ENCODE assay signal across 19 cellular contexts in genomic region chr6:164122109-164122508, GRCh38.
DNase-seq lines count a peak whose midpoint lies in the region; ATAC-seq, FAIRE-seq and TF ChIP-seq lines count a peak whose summit lies in the region.
"Had no signal": no experiment of that assay in that cellular context is flagged by ENCODE, and none has a peak within 500 bp of the region (broad histone marks: within the 10 kb centered on the region; RNA-seq: fewer than 3 reads in every experiment).

No MANE protein-coding gene starts in this region.

- H3K4me2 ChIP-seq in HepG2 (ENCODE audit: low read depth, low read length), result no peak overlapping the region
- H3K4me2 ChIP-seq: BLaER1 treated with 17β-estradiol and CSF1 and Interleukin-3, amounts not matched to agents 10 nM and 100 nM had no signal

- FAIRE-seq in HepG2 (lab: Jason Lieb, UNC), result no peak
- FAIRE-seq: H54, HTR-8/SVneo had no signal

- no peak overlapping the region for H3K27ac ChIP-seq in HepG2 (ENCODE audit: extremely low read length, insufficient read depth, low read length)
- H3K27ac ChIP-seq in right lobe of liver, result no peak overlapping the region
- no peak overlapping the region for H3K27ac ChIP-seq in naive thymus-derived CD4-positive, alpha-beta T cell (ENCODE audit: low read depth, low read length)
- H3K27ac ChIP-seq: BLaER1 treated with 17β-estradiol and CSF1 and Interleukin-3, amounts not matched to agents 10 nM and 100 nM; GM23248 had no signal

- DNase-seq in HepG2 (ENCODE audit: low spot score) (no peak), right lobe of liver (no peak), sciatic nerve (ENCODE audit: low spot score) (no peak), NCI-H2081 treated with DMSO at 0.1 percent for 48 hours (lab: John Stamatoyannopoulos, UW) (no peak)
- no peak for DNase-seq in naive thymus-derived CD4-positive, alpha-beta T cell
- no peak for DNase-seq in activated T-helper 2 cell treated with anti-CD3 and anti-CD28 coated beads, Interferon-gamma antibody, Interleukin-2, Interleukin-4, amounts not matched to agents 10 μg/mL and 5 μg/mL and 100 μg/mL, durations not matched to agents 14 hours and 24 hours and 36 hours (ENCODE audit: low spot score)
- DNase-seq: 8988T; Calu3; CD8-positive, alpha-beta T cell; DMS79 treated with DMSO at 0.1 percent for 48 hours; GF-D8; GM23248; HCEC 1CT had no signal

- H3K4me1 ChIP-seq in HepG2 (ENCODE audit: insufficient read depth, low read length) (no peaks in the 10 kb centered on the region), right lobe of liver (no peaks in the 10 kb centered on the region)
- no peaks in the 10 kb centered on the region for H3K4me1 ChIP-seq in naive thymus-derived CD4-positive, alpha-beta T cell (ENCODE audit: control insufficient read depth in 2 of 2, insufficient read depth in 2 of 2, low read length in 2 of 2)
- H3K4me1 ChIP-seq: BLaER1 treated with 17β-estradiol and CSF1 and Interleukin-3, amounts not matched to agents 10 nM and 100 nM had no signal

- H3K4me1 Mint-ChIP-seq in naive thymus-derived CD4-positive, alpha-beta T cell, result no peaks in the 10 kb centered on the region
- no peaks in the 10 kb centered on the region for H3K4me1 Mint-ChIP-seq in activated T-helper 2 cell treated with anti-CD3 and anti-CD28 coated beads, Interferon-gamma antibody, Interleukin-2, Interleukin-4, amounts not matched to agents 10 μg/mL and 5 μg/mL and 100 μg/mL, durations not matched to agents 14 hours and 24 hours and 36 hours (ENCODE audit: low read depth)
- H3K4me1 Mint-ChIP-seq: B cell, IgD-negative memory B cell had no signal

- TF ChIP-seq RAD21 in HepG2 (CRISPR knock-in tag; IDR thresholded peaks at IDR 0.05), result no peak

- POLR2A ChIA-PET in HepG2 (lab: Yijun Ruan, JAX), result no interaction called here
- POLR2A ChIA-PET in naive thymus-derived CD4-positive, alpha-beta T cell (lab: Charles Lee), result interaction anchor here (0.6 kb wide), 1 partner anchor 706 kb away, joined by 4 read pairs; no protein-coding TSS in a partner anchor

- H3K4me3 ChIP-seq in HepG2 (replicated peaks in 1 of 3; ENCODE audit: insufficient read depth in 1 of 3, low read depth in 2 of 3, low read length in 3 of 3) (no peak overlapping the region), right lobe of liver (no peak overlapping the region)
- no peak overlapping the region for H3K4me3 ChIP-seq in naive thymus-derived CD4-positive, alpha-beta T cell (ENCODE audit: low read length)
- H3K4me3 ChIP-seq: BLaER1 treated with 17β-estradiol and CSF1 and Interleukin-3, amounts not matched to agents 10 nM and 100 nM; GM23248 had no signal

- H3K4me3 Mint-ChIP-seq in naive thymus-derived CD4-positive, alpha-beta T cell, result no peak overlapping the region
- no peak overlapping the region for H3K4me3 Mint-ChIP-seq in activated T-helper 2 cell treated with anti-CD3 and anti-CD28 coated beads, Interferon-gamma antibody, Interleukin-2, Interleukin-4, amounts not matched to agents 10 μg/mL and 5 μg/mL and 100 μg/mL, durations not matched to agents 14 hours and 24 hours and 36 hours (ENCODE audit: low read depth)
- H3K4me3 Mint-ChIP-seq: B cell; CD8-positive, alpha-beta T cell; IgD-negative memory B cell had no signal

- intact Hi-C loops in HepG2 (cut with micrococcal nuclease; ENCODE audit: unreplicated experiment) (no loop called here), right lobe of liver (cut with DNase I) (no loop called here), sciatic nerve (cut with DNase I) (no loop called here)
- intact Hi-C loops in naive thymus-derived CD4-positive, alpha-beta T cell (cut with micrococcal nuclease), result no loop called here
- intact Hi-C loops in activated T-helper 2 cell treated with anti-CD3 and anti-CD28 coated beads, Interferon-gamma antibody, Interleukin-2, Interleukin-4, amounts not matched to agents 10 μg/mL and 5 μg/mL and 100 μg/mL, durations not matched to agents 14 hours and 24 hours and 36 hours (cut with micrococcal nuclease), result no loop called here

- H3K36me3 Mint-ChIP-seq in naive thymus-derived CD4-positive, alpha-beta T cell, result no peaks in the 10 kb centered on the region
- H3K36me3 Mint-ChIP-seq in activated T-helper 2 cell treated with anti-CD3 and anti-CD28 coated beads, Interferon-gamma antibody, Interleukin-2, Interleukin-4, amounts not matched to agents 10 μg/mL and 5 μg/mL and 100 μg/mL, durations not matched to agents 14 hours and 24 hours and 36 hours (ENCODE audit: low read depth), result no peaks in the 10 kb centered on the region
- H3K36me3 Mint-ChIP-seq: CD8-positive, alpha-beta T cell; IgD-negative memory B cell had no signal

- WGBS in HepG2 (ENCODE audit: low lambda C conversion rate), result 59% methylated on average over 10 of the region's 11 CpGs
- 60% methylated on average over 2 of the region's 11 CpGs for WGBS in right lobe of liver (ENCODE audit: insufficient coverage, low coverage, low lambda C conversion rate, missing lambda C conversion rate)

- H3K27ac Mint-ChIP-seq in naive thymus-derived CD4-positive, alpha-beta T cell, result no peak overlapping the region
- no peak overlapping the region for H3K27ac Mint-ChIP-seq in activated T-helper 2 cell treated with anti-CD3 and anti-CD28 coated beads, Interferon-gamma antibody, Interleukin-2, Interleukin-4, amounts not matched to agents 10 μg/mL and 5 μg/mL and 100 μg/mL, durations not matched to agents 14 hours and 24 hours and 36 hours
- H3K27ac Mint-ChIP-seq: B cell; CD8-positive, alpha-beta T cell; IgD-negative memory B cell had no signal

- H3K9me3 ChIP-seq in HepG2 (ENCODE audit: low read length), result no peaks in the 10 kb centered on the region
- H3K9me3 ChIP-seq in right lobe of liver, result no peaks in the 10 kb centered on the region
- H3K9me3 ChIP-seq in naive thymus-derived CD4-positive, alpha-beta T cell (ENCODE audit: control insufficient read depth in 2 of 3, low read length in 3 of 3), result no peaks in the 10 kb centered on the region

- BruUV-seq in HepG2 (replicated peaks; lab: Mats Ljungman, UMichigan), result no TSS peak

- H3K27me3 ChIP-seq in HepG2 (ENCODE audit: control insufficient read depth in 1 of 2, insufficient read depth in 2 of 2, low read length in 2 of 2) (no peaks in the 10 kb centered on the region), right lobe of liver (peaks cover 0 to 4% of the 10 kb centered on the region in 2 donors)
- no peaks in the 10 kb centered on the region for H3K27me3 ChIP-seq in naive thymus-derived CD4-positive, alpha-beta T cell (ENCODE audit: control insufficient read depth in 2 of 2, insufficient read depth in 2 of 2, low read length in 2 of 2)
- H3K27me3 ChIP-seq: BLaER1 treated with 17β-estradiol and CSF1 and Interleukin-3, amounts not matched to agents 10 nM and 100 nM had no signal

- peaks cover 0 to 18% (median 0%) of the 10 kb centered on the region in 11 donors for H3K9me3 Mint-ChIP-seq in naive thymus-derived CD4-positive, alpha-beta T cell
- no peaks in the 10 kb centered on the region for H3K9me3 Mint-ChIP-seq in activated T-helper 2 cell treated with anti-CD3 and anti-CD28 coated beads, Interferon-gamma antibody, Interleukin-2, Interleukin-4, amounts not matched to agents 10 μg/mL and 5 μg/mL and 100 μg/mL, durations not matched to agents 14 hours and 24 hours and 36 hours
- H3K9me3 Mint-ChIP-seq: CD8-positive, alpha-beta T cell had no signal

- TF ChIP-seq EP300 in HepG2 (IDR thresholded peaks at IDR 0.05; ENCODE audit: low read depth in 2 of 2, low read length in 2 of 2), result no peak
- no peak for TF ChIP-seq EP300 in HepG2 (CRISPR knock-in tag; IDR thresholded peaks at IDR 0.05; ENCODE audit: borderline replicate concordance)

- H3K79me2 ChIP-seq in HepG2 (ENCODE audit: insufficient read depth, low read length), result no peaks in the 10 kb centered on the region

- CTCF ChIA-PET in HepG2 (lab: Yijun Ruan, JAX; ENCODE audit: low intra/inter-chr PET ratio, low total read pairs), result no interaction called here
- CTCF ChIA-PET in naive thymus-derived CD4-positive, alpha-beta T cell (lab: Charles Lee), result no interaction called here

- peaks cover 0 to 13% (median 0%) of the 10 kb centered on the region in 5 donors for H3K27me3 Mint-ChIP-seq in naive thymus-derived CD4-positive, alpha-beta T cell
- no peaks in the 10 kb centered on the region for H3K27me3 Mint-ChIP-seq in activated T-helper 2 cell treated with anti-CD3 and anti-CD28 coated beads, Interferon-gamma antibody, Interleukin-2, Interleukin-4, amounts not matched to agents 10 μg/mL and 5 μg/mL and 100 μg/mL, durations not matched to agents 14 hours and 24 hours and 36 hours (ENCODE audit: low read depth)

- in situ Hi-C loops in HepG2 (cut with HindIII; ENCODE audit: extremely low pct_ligation_motif_present, low pct_unique_long_range_greater_than_20kb), result loop anchor here (25.0 kb wide), 2 partner anchors 710 to 935 kb away; partner anchors contain the start of gene QKI

- no peak for TF ChIP-seq CTCF in HepG2 (CRISPR knock-in tag; IDR thresholded peaks at IDR 0.05)
- TF ChIP-seq CTCF in right lobe of liver (IDR thresholded peaks at IDR 0.05), result no peak

- H4K20me1 ChIP-seq in HepG2 (ENCODE audit: insufficient read depth, low read length), result no peaks in the 10 kb centered on the region
- H4K20me1 ChIP-seq: BLaER1 treated with 17β-estradiol and CSF1 and Interleukin-3, amounts not matched to agents 10 nM and 100 nM had no signal

- peak; percentile 35; the same call in 2 of the 3 replicates for ATAC-seq in HepG2
- no peak for ATAC-seq in right lobe of liver
- peak; percentile 18 for ATAC-seq in naive thymus-derived CD4-positive, alpha-beta T cell
- ATAC-seq in sciatic nerve, result peak; percentile 10
- no peak for ATAC-seq in GM21360 (IDR thresholded peaks at IDR 0.05; ENCODE audit: unreplicated experiment)
- ATAC-seq: CD8-positive, alpha-beta T cell had no signal

- H3K36me3 ChIP-seq in HepG2 (replicated peaks in 1 of 2; ENCODE audit: control insufficient read depth in 1 of 2, insufficient read depth in 2 of 2, low read length in 2 of 2) (no peaks in the 10 kb centered on the region), right lobe of liver (no peaks in the 10 kb centered on the region)
- no peaks in the 10 kb centered on the region for H3K36me3 ChIP-seq in naive thymus-derived CD4-positive, alpha-beta T cell (ENCODE audit: control insufficient read depth in 2 of 3, insufficient read depth in 3 of 3, low read length in 3 of 3)
- H3K36me3 ChIP-seq: BLaER1 treated with 17β-estradiol and CSF1 and Interleukin-3, amounts not matched to agents 10 nM and 100 nM had no signal

- TF ChIP-seq POLR2A in HepG2 (IDR thresholded peaks at IDR 0.05; ENCODE audit: insufficient read depth in 1 of 2, low read depth in 2 of 2, low read length in 2 of 2) (no peak), right lobe of liver (IDR thresholded peaks at IDR 0.05) (no peak)

- H2AFZ ChIP-seq in HepG2 (ENCODE audit: low read length), result no peak overlapping the region
- H2AFZ ChIP-seq: GM23248 had no signal

- no peak overlapping the region for H3K9ac ChIP-seq in HepG2 (ENCODE audit: insufficient read depth, low read depth, low read length)
- H3K9ac ChIP-seq: BLaER1 treated with 17β-estradiol and CSF1 and Interleukin-3, amounts not matched to agents 10 nM and 100 nM; GM23248 had no signal

TF ChIP-seq in HepG2, 621 proteins besides CTCF, POLR2A, EP300 and RAD21 (continues in another document):
- TF ChIP-seq MAFF (IDR thresholded peaks at IDR 0.05; ENCODE audit: low read depth, low read length) (no peak), SYNCRIP (IDR thresholded peaks at IDR 0.05; ENCODE audit: insufficient read depth, low read depth, low read length) (no peak)

Comparison
In these comparisons a context has a peak if more than half of its experiments do, and no peak if none do; other contexts are left out.
1. ATAC-seq: peak in HepG2 (single experiment), naive thymus-derived CD4-positive, alpha-beta T cell (single experiment) and sciatic nerve (single experiment); none in right lobe of liver (0 of 4) and GM21360 (single experiment).